In the genomic region with DNA sequence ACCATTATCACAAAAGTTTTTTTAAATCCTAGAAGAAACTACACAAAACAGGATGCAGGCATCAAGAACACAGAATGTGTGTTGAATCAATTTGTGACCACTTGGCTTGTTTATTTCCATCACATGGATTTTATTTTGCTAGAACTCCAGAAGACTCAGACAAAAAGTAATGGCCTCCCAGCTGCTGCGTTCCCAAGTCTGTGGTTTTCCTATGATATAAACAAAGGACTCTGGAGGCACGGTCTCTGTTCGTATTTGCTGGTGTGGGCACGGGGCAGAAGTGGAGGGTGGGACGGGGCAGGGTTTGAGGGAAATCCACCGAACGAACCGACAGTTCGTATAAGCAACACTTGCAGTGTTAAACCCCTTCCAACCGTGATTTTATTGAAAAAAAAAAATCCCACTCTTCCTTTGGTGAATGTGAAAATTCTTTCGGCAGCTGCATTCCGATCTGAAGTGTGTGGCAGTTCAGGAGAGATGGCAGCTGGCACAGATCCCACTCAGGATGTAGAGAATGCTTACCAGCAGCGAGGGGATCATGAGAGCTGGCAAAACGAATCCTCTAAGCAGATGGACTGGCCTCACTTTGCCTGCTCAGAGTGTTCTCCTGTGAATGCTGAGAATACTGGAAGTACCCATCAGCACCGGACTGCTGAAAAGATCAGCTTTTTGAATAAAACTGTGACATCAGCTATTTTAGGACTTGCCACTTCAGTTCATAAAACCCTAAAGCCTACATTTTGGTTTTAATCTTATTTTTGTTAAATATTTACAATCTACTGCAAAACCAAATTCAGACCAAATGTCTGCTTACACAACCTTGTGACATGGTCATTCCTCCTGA, we compare ENCODE assay signal across 10 cellular contexts.
A peak's percentile ranks its signal among the peaks of the same experiment; 100 is the strongest.
DNase-seq lines count a peak whose midpoint lies in the region; ATAC-seq, FAIRE-seq and TF ChIP-seq lines count a peak whose summit lies in the region.
"Had no signal": no experiment of that assay in that cellular context is flagged by ENCODE, and none has a peak within 500 bp of the region (broad histone marks: within the 10 kb centered on the region; RNA-seq: fewer than 3 reads in every experiment).

No MANE protein-coding gene starts in this region.

- 97% methylated on average over 15 of the region's 15 CpGs for WGBS in HepG2 (ENCODE audit: low lambda C conversion rate)

- H3K4me1 ChIP-seq in cardiac muscle cell (ENCODE audit: low read depth) (no peaks in the 10 kb centered on the region), ascending aorta (peaks cover 0 to 10% of the 10 kb centered on the region in 2 donors), HepG2 (ENCODE audit: insufficient read depth, low read length) (no peaks in the 10 kb centered on the region)

- H3K79me2 ChIP-seq in HepG2 (ENCODE audit: insufficient read depth, low read length), result no peaks in the 10 kb centered on the region

- CTCF ChIA-PET in HepG2 (lab: Yijun Ruan, JAX; ENCODE audit: low intra/inter-chr PET ratio, low total read pairs), result no interaction called here

- no peaks in the 10 kb centered on the region for H4K20me1 ChIP-seq in HepG2 (ENCODE audit: insufficient read depth, low read length)

- no peak overlapping the region for H2AFZ ChIP-seq in HepG2 (ENCODE audit: low read length)

- H3K4me2 ChIP-seq in HepG2 (ENCODE audit: low read depth, low read length), result no peak overlapping the region
- H3K4me2 ChIP-seq: KMS-11 had no signal

- no peak overlapping the region for H3K27ac ChIP-seq in cardiac muscle cell
- H3K27ac ChIP-seq in ascending aorta, result peak overlapping the region; percentile 77 to 89
- no peak overlapping the region for H3K27ac ChIP-seq in HepG2 (ENCODE audit: extremely low read length, insufficient read depth, low read length)
- H3K27ac ChIP-seq: KMS-11 had no signal

- DNase-seq in cardiac muscle cell (ENCODE audit: low read depth in 1 of 2, low spot score in 1 of 2) (peak; percentile 21 to 38), left cardiac atrium (no peak), ascending aorta (ENCODE audit: low spot score in 2 of 2) (no peak), HepG2 (ENCODE audit: low spot score) (no peak), NCI-H2196 treated with DMSO at 0.1 percent for 48 hours (lab: John Stamatoyannopoulos, UW; ENCODE audit: unreplicated experiment) (no peak), posterior vena cava (ENCODE audit: low spot score) (no peak)
- no peak for DNase-seq in stimulated activated naive CD4-positive, alpha-beta T cell (lab: John Stamatoyannopoulos, UW)
- DNase-seq: AML-193 had no signal

- no peak for TF ChIP-seq EP300 in HepG2 (IDR thresholded peaks at IDR 0.05; ENCODE audit: low read depth in 2 of 2, low read length in 2 of 2)
- TF ChIP-seq EP300 in HepG2 (CRISPR knock-in tag; IDR thresholded peaks at IDR 0.05; ENCODE audit: borderline replicate concordance), result no peak

- intact Hi-C loops in left cardiac atrium (cut with DNase I), result no loop called here
- intact Hi-C loops in ascending aorta (cut with DNase I), result no loop called here
- intact Hi-C loops in HepG2 (cut with micrococcal nuclease; ENCODE audit: unreplicated experiment), result no loop called here
- intact Hi-C loops in posterior vena cava (cut with DNase I), result loop anchor here in 1 of 2 donors (5.0 kb wide), 1 partner anchor 383 kb away; no protein-coding TSS in a partner anchor

- H3K27me3 ChIP-seq in cardiac muscle cell (no peaks in the 10 kb centered on the region), ascending aorta (no peaks in the 10 kb centered on the region), HepG2 (ENCODE audit: control insufficient read depth in 1 of 2, insufficient read depth in 2 of 2, low read length in 2 of 2) (no peaks in the 10 kb centered on the region)

- no peak for TF ChIP-seq RAD21 in HepG2 (CRISPR knock-in tag; IDR thresholded peaks at IDR 0.05)

- ATAC-seq in left cardiac atrium (no peak), HepG2 (no peak), HG03432 (IDR thresholded peaks at IDR 0.05; ENCODE audit: unreplicated experiment) (no peak)

- H3K36me3 ChIP-seq in cardiac muscle cell, result peaks cover 10% of the 10 kb centered on the region
- H3K36me3 ChIP-seq in ascending aorta, result peaks cover 5 to 20% of the 10 kb centered on the region in 2 donors
- H3K36me3 ChIP-seq in HepG2 (replicated peaks in 1 of 2; ENCODE audit: control insufficient read depth in 1 of 2, insufficient read depth in 2 of 2, low read length in 2 of 2), result peaks cover 7 to 21% of the 10 kb centered on the region in 2 experiments; a peak in 3 of 5 replicates

- H3K4me3 ChIP-seq in cardiac muscle cell (no peak overlapping the region), ascending aorta (no peak overlapping the region), HepG2 (replicated peaks in 1 of 3; ENCODE audit: insufficient read depth in 1 of 3, low read depth in 2 of 3, low read length in 3 of 3) (no peak overlapping the region)

- no peak overlapping the region for H3K9ac ChIP-seq in HepG2 (ENCODE audit: insufficient read depth, low read depth, low read length)
- H3K9ac ChIP-seq: KMS-11 had no signal

- TF ChIP-seq POLR2A in HepG2 (IDR thresholded peaks at IDR 0.05; ENCODE audit: insufficient read depth in 1 of 2, low read depth in 2 of 2, low read length in 2 of 2), result no peak

- in situ Hi-C loops in HepG2 (cut with HindIII; ENCODE audit: extremely low pct_ligation_motif_present, low pct_unique_long_range_greater_than_20kb), result no loop called here

- no TSS peak for BruUV-seq in HepG2 (replicated peaks; lab: Mats Ljungman, UMichigan)

- POLR2A ChIA-PET in HepG2 (lab: Yijun Ruan, JAX), result no interaction called here

- no peak for FAIRE-seq in HepG2 (lab: Jason Lieb, UNC)

- TF ChIP-seq CTCF in cardiac muscle cell (IDR thresholded peaks at IDR 0.05; ENCODE audit: low read depth, low read length) (no peak), ascending aorta (IDR thresholded peaks at IDR 0.05) (no peak), HepG2 (CRISPR knock-in tag; IDR thresholded peaks at IDR 0.05) (no peak)

- H3K9me3 ChIP-seq in cardiac muscle cell (ENCODE audit: low read depth) (no peaks in the 10 kb centered on the region), ascending aorta (no peaks in the 10 kb centered on the region), HepG2 (ENCODE audit: low read length) (no peaks in the 10 kb centered on the region)

TF ChIP-seq in HepG2, 621 proteins besides CTCF, POLR2A, EP300 and RAD21:
- TF ChIP-seq MAFF (IDR thresholded peaks at IDR 0.05; ENCODE audit: low read depth, low read length) (peak; percentile 60; the same call in 1 of the 2 replicates), MAFK (conservative IDR thresholded peaks at IDR 0.05 in 1 of 2, IDR thresholded peaks at IDR 0.05 in 1 of 2; ENCODE audit: low read length in 2 of 2) (peak; percentile 35 to 73; a peak in 3 of 4 replicates), MIER3 (CRISPR knock-in tag; IDR thresholded peaks at IDR 0.05; ENCODE audit: borderline replicate concordance) (no peak)

Comparison
In these comparisons a context has a peak if more than half of its experiments do, and no peak if none do; other contexts are left out.
1. DNase-seq: peak in cardiac muscle cell (2 of 2); none in left cardiac atrium (single experiment), ascending aorta (0 of 2), HepG2 (single experiment), NCI-H2196 treated with DMSO at 0.1 percent for 48 hours (single experiment), stimulated activated naive CD4-positive, alpha-beta T cell (0 of 6) and posterior vena cava (single experiment).
2. H3K27ac ChIP-seq: peak in ascending aorta (2 of 2); none in cardiac muscle cell (single experiment) and HepG2 (single experiment).